Comparison of ENCODE assay signal across 17 cellular contexts in the genomic region with DNA sequence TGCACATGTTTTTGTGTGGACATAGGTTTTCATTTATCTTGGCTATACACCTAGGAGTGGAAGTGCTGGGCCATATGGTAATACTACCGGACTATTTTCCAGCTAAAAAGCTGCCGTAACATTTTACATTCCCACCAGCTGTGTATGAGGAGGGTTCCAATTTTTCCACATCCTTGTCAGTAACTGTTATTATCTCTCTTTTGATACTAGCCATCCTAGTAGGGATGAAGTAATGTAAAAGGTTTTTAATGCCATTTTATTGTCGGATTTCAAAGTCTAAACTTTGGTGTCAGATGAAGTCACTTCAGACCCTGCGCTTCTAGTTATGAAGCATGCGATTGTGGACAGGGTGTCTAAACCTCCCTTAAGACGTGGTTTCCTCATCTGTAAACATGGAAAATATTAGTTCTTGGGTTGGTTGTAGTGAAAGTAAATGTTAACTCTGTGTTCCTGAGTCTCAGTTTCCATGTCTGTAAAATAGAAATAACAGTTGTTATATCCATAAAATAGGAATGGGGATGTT. TPM values are rescaled to one million over a fixed set of nuclear protein-coding genes. Genes with fewer than 3 reads are reported as not detected.
A peak's percentile ranks its signal among the peaks of the same experiment; 100 is the strongest.
DNase-seq lines count a peak whose midpoint lies in the region; ATAC-seq and TF ChIP-seq lines count a peak whose summit lies in the region.
"Had no signal": no experiment of that assay in that cellular context is flagged by ENCODE, and none has a peak within 500 bp of the region (broad histone marks: within the 10 kb centered on the region; RNA-seq: fewer than 3 reads in every experiment).

No MANE protein-coding gene starts in this region.

- H3K9me3 Mint-ChIP-seq in T-cell = peaks cover 0 to 4% (median 0%) of the 10 kb centered on the region in 3 donors
- peaks cover 0 to 8% (median 3%) of the 10 kb centered on the region in 11 donors for H3K9me3 Mint-ChIP-seq in naive thymus-derived CD4-positive, alpha-beta T cell
- H3K9me3 Mint-ChIP-seq: activated naive CD4-positive, alpha-beta T cell treated with anti-CD3 and anti-CD28 coated beads, Interleukin-2, amount 10 ng/mL, durations not matched to agents 7 days and 5 days had no signal

- H3K9me3 ChIP-seq in left ventricle myocardium inferior (replicated peaks) = peaks cover 6% of the 10 kb centered on the region
- H3K9me3 ChIP-seq in heart left ventricle = peaks cover 0 to 7% (median 0%) of the 10 kb centered on the region in 12 donors
- H3K9me3 ChIP-seq in naive thymus-derived CD4-positive, alpha-beta T cell (ENCODE audit: control insufficient read depth in 2 of 3, low read length in 3 of 3) = peaks cover 0 to 4% (median 4%) of the 10 kb centered on the region in 3 experiments
- H3K9me3 ChIP-seq: SJSA1 had no signal

- peak overlapping the region; percentile 33 for H3K27ac ChIP-seq in left ventricle myocardium inferior (replicated peaks)
- peak overlapping the region in 4 of 12 donors; percentile 2 to 28 (median 12) for H3K27ac ChIP-seq in heart left ventricle
- H3K27ac ChIP-seq in naive thymus-derived CD4-positive, alpha-beta T cell (ENCODE audit: low read depth, low read length) = no peak overlapping the region
- H3K27ac ChIP-seq: SJSA1 had no signal

- peaks cover 64% of the 10 kb centered on the region for H3K4me1 ChIP-seq in left ventricle myocardium inferior
- H3K4me1 ChIP-seq in heart left ventricle = peaks cover 0 to 58% (median 27%) of the 10 kb centered on the region in 12 donors
- peaks cover 30 to 33% of the 10 kb centered on the region in 2 donors for H3K4me1 ChIP-seq in naive thymus-derived CD4-positive, alpha-beta T cell (ENCODE audit: control insufficient read depth in 2 of 2, insufficient read depth in 2 of 2, low read length in 2 of 2)

- H3K27me3 ChIP-seq in left ventricle myocardium inferior (ENCODE audit: low read depth) (no peaks in the 10 kb centered on the region), heart left ventricle (no peaks in the 10 kb centered on the region)
- no peaks in the 10 kb centered on the region for H3K27me3 ChIP-seq in naive thymus-derived CD4-positive, alpha-beta T cell (ENCODE audit: control insufficient read depth in 2 of 2, insufficient read depth in 2 of 2, low read length in 2 of 2)
- H3K27me3 ChIP-seq: SJSA1 had no signal

- peak overlapping the region; percentile 10 to 18 (median 17) for H3K4me3 Mint-ChIP-seq in T-cell
- H3K4me3 Mint-ChIP-seq in naive thymus-derived CD4-positive, alpha-beta T cell = peak overlapping the region in 6 of 10 donors; percentile 2 to 98 (median 64)
- H3K4me3 Mint-ChIP-seq: activated naive CD4-positive, alpha-beta T cell treated with anti-CD3 and anti-CD28 coated beads, Interleukin-2, amount 10 ng/mL, durations not matched to agents 7 days and 5 days had no signal

- no peaks in the 10 kb centered on the region for H3K27me3 Mint-ChIP-seq in T-cell
- no peaks in the 10 kb centered on the region for H3K27me3 Mint-ChIP-seq in naive thymus-derived CD4-positive, alpha-beta T cell

- peaks cover 39% of the 10 kb centered on the region for H3K36me3 Mint-ChIP-seq in T-cell
- H3K36me3 Mint-ChIP-seq in naive thymus-derived CD4-positive, alpha-beta T cell = peaks cover 7 to 43% (median 32%) of the 10 kb centered on the region in 5 donors

- ATAC-seq in heart left ventricle = no peak
- no peak for ATAC-seq in T-cell (replicated peaks in 1 of 4)
- no peak for ATAC-seq in naive thymus-derived CD4-positive, alpha-beta T cell
- ATAC-seq in HG03469 (IDR thresholded peaks at IDR 0.05; ENCODE audit: unreplicated experiment) = no peak

- POLR2A ChIA-PET in T-cell (lab: Charles Lee) = no interaction called here
- POLR2A ChIA-PET in naive thymus-derived CD4-positive, alpha-beta T cell (lab: Charles Lee) = no interaction called here

- H3K4me1 Mint-ChIP-seq in T-cell = peaks cover 66 to 69% (median 68%) of the 10 kb centered on the region in 3 donors
- H3K4me1 Mint-ChIP-seq in naive thymus-derived CD4-positive, alpha-beta T cell = peaks cover 53 to 75% (median 67%) of the 10 kb centered on the region in 7 donors

- H3K36me3 ChIP-seq in left ventricle myocardium inferior (peaks cover 6% of the 10 kb centered on the region), heart left ventricle (peaks cover 0 to 7% (median 0%) of the 10 kb centered on the region in 9 donors)
- peaks cover 0 to 11% (median 3%) of the 10 kb centered on the region in 3 experiments for H3K36me3 ChIP-seq in naive thymus-derived CD4-positive, alpha-beta T cell (ENCODE audit: control insufficient read depth in 2 of 3, insufficient read depth in 3 of 3, low read length in 3 of 3)

- CTCF ChIA-PET in T-cell (lab: Charles Lee) = interaction anchor here in 1 of 2 donors (2.1 kb wide), 1 partner anchor 46 kb away, joined by 4 read pairs; no protein-coding TSS in a partner anchor
- CTCF ChIA-PET in naive thymus-derived CD4-positive, alpha-beta T cell (lab: Charles Lee) = interaction anchor here (0.7 kb wide), 1 partner anchor 91 kb away, joined by 3 read pairs; no protein-coding TSS in a partner anchor

- peak overlapping the region; percentile 28 to 64 for H3K27ac Mint-ChIP-seq in T-cell
- peak overlapping the region in 5 of 9 donors; percentile 9 to 86 (median 66) for H3K27ac Mint-ChIP-seq in naive thymus-derived CD4-positive, alpha-beta T cell
- H3K27ac Mint-ChIP-seq: activated naive CD4-positive, alpha-beta T cell treated with anti-CD3 and anti-CD28 coated beads, Interleukin-2, amount 10 ng/mL, durations not matched to agents 7 days and 5 days had no signal

- no peak for TF ChIP-seq POLR2A in heart left ventricle (IDR thresholded peaks at IDR 0.05)

- DNase-seq in left ventricle myocardium inferior (no peak), heart left ventricle (no peak), T-cell (no peak), GM13976 (ENCODE audit: low spot score) (no peak), SK-N-DZ (ENCODE audit: low spot score) (no peak), inferior parietal cortex (ENCODE audit: extremely low spot score) (no peak)
- no peak for DNase-seq in naive thymus-derived CD4-positive, alpha-beta T cell
- DNase-seq: activated naive CD4-positive, alpha-beta T cell treated with anti-CD3 and anti-CD28 coated beads, Interleukin-2, amount 10 ng/mL, durations not matched to agents 7 days and 5 days; effector CD8-positive, alpha-beta T cell; KBM-7; NCI-H1436; NCI-H226 had no signal

- TF ChIP-seq CTCF in left ventricle myocardium inferior (IDR thresholded peaks at IDR 0.05; ENCODE audit: borderline replicate concordance) (no peak), heart left ventricle (IDR thresholded peaks at IDR 0.05) (no peak), GM13976 (IDR thresholded peaks at IDR 0.05; ENCODE audit: borderline replicate concordance, control extremely low read depth, extremely low read depth, insufficient read depth, missing control alignments) (no peak)

- H3K4me3 ChIP-seq in left ventricle myocardium inferior (no peak overlapping the region), heart left ventricle (no peak overlapping the region)
- no peak overlapping the region for H3K4me3 ChIP-seq in naive thymus-derived CD4-positive, alpha-beta T cell (ENCODE audit: low read length)
- H3K4me3 ChIP-seq: SJSA1 had no signal

- WGBS in heart left ventricle, 4 donors = 77 to 88% (median 82%) methylated on average over 6 of the region's 6 CpGs

- in situ Hi-C loops in GM13976 (cut with MboI; ENCODE audit: low sequenced_read_pairs, unreplicated experiment) = no loop called here

- intact Hi-C loops in left ventricle myocardium inferior (cut with micrococcal nuclease) = no loop called here
- intact Hi-C loops in heart left ventricle (cut with DNase I) = loop anchor here in 3 of 10 donors (5.0 to 10.0 kb wide), 3 partner anchors 33 to 804 kb away; partner anchors contain the start of genes EIF4E2 (in 1 of the 3) and TIGD1 (in 1 of the 3)
- intact Hi-C loops in naive thymus-derived CD4-positive, alpha-beta T cell (cut with micrococcal nuclease) = loop anchor here in 1 of 2 donors (5.0 kb wide), 1 partner anchor 83 kb away; no protein-coding TSS in a partner anchor

RNA-seq across cellular contexts. Expression of gene DGKD, which starts 4.6 kb away (rescaled TPM):
- total RNA-seq in left ventricle myocardium inferior = 41.7 TPM
- 10 to 100 TPM; 15.5 to 67.3 (median 42.8) TPM for total RNA-seq in heart left ventricle
- 10 to 100 TPM; 51.2 to 88.6 TPM for polyA plus RNA-seq in heart left ventricle
- total RNA-seq in T-cell = 100 to 1,000 TPM; 143 to 254 (median 163) TPM
- total RNA-seq in naive thymus-derived CD4-positive, alpha-beta T cell = 100 to 1,000 TPM in 4 of 5 experiments, 10 to 100 TPM in 1; 61.6 to 252 (median 213) TPM
- polyA plus RNA-seq in naive thymus-derived CD4-positive, alpha-beta T cell = 10 to 100 TPM; 25.8 to 41.0 TPM
- polyA plus RNA-seq in SK-N-DZ (2014; cell fraction: cytosol; rRNA removed) = 15.9 and 21.3 TPM in 2 replicates
- 45.7 and 52.6 TPM in 2 replicates for polyA plus RNA-seq in SK-N-DZ (2014; cell fraction: nucleus; rRNA removed)

RNA-seq across cellular contexts. Expression of gene SAG, which starts 51.3 kb away (rescaled TPM):
- total RNA-seq in left ventricle myocardium inferior = not detected
- total RNA-seq in heart left ventricle = 1 to 10 TPM in 1 of 9 donors, not detected in 8; 1.4 TPM
- polyA plus RNA-seq in heart left ventricle = not detected
- under 1 TPM in 2 of 5 donors, not detected in 3; 0.03 to 0.37 TPM for total RNA-seq in T-cell
- total RNA-seq in naive thymus-derived CD4-positive, alpha-beta T cell = under 1 TPM in 3 of 5 experiments, not detected in 2; 0.05 to 0.65 (median 0.10) TPM
- polyA plus RNA-seq in naive thymus-derived CD4-positive, alpha-beta T cell = not detected
- 0.19 TPM in 1 of 2 replicates, not detected in the other for polyA plus RNA-seq in SK-N-DZ (2014; cell fraction: cytosol; rRNA removed)
- 0.05 TPM in 1 of 2 replicates, not detected in the other for polyA plus RNA-seq in SK-N-DZ (2014; cell fraction: nucleus; rRNA removed)
- total RNA-seq: kidney epithelial cell, osteocyte, SJSA1, ureter had no signal
